Comparison of ENCODE assay signal across 9 cellular contexts in genomic region chr17:17186051-17186450, GRCh38. TPM values are rescaled to one million over a fixed set of nuclear protein-coding genes. Genes with fewer than 3 reads are reported as not detected.
DNase-seq lines count a peak whose midpoint lies in the region; ATAC-seq and TF ChIP-seq lines count a peak whose summit lies in the region.
"Had no signal": no experiment of that assay in that cellular context is flagged by ENCODE, and none has a peak within 500 bp of the region (broad histone marks: within the 10 kb centered on the region; RNA-seq: fewer than 3 reads in every experiment).

No MANE protein-coding gene starts in this region.

- ATAC-seq in PC-3 (0 out of 2 replicates have a peak, but pooled peaks have one; percentile 8), GM18870 (IDR thresholded peaks at IDR 0.05; ENCODE audit: unreplicated experiment) (no peak), sciatic nerve (no peak)
- ATAC-seq in central memory CD8-positive, alpha-beta T cell (replicated peaks; ENCODE audit: extremely low read depth, poor library complexity, severe bottlenecking): no peak

- intact Hi-C loops in PC-3 (cut with micrococcal nuclease): no loop called here
- intact Hi-C loops in sciatic nerve (cut with DNase I): no loop called here

- peak overlapping the region; percentile 90 for H3K27ac Mint-ChIP-seq in central memory CD8-positive, alpha-beta T cell (ENCODE audit: low read depth)

- H3K27me3 ChIP-seq in PC-3 (ENCODE audit: low read length): no peaks in the 10 kb centered on the region
- no peaks in the 10 kb centered on the region for H3K27me3 ChIP-seq in MM.1S (replicated peaks; ENCODE audit: insufficient read depth, low read length)

- H3K9ac ChIP-seq in PC-3 (ENCODE audit: low read length) (no peak overlapping the region), MM.1S (ENCODE audit: low read length) (no peak overlapping the region)

- H3K27ac ChIP-seq in PC-3 (ENCODE audit: low read length): no peak overlapping the region
- H3K27ac ChIP-seq in MM.1S (ENCODE audit: low read length): no peak overlapping the region

- POLR2A ChIA-PET in PC-3 (lab: Charles Lee; ENCODE audit: unreplicated experiment): no interaction called here

- H2AFZ ChIP-seq in PC-3 (ENCODE audit: low read length) (no peak overlapping the region), MM.1S (ENCODE audit: low read length) (no peak overlapping the region)

- H3K79me2 ChIP-seq in PC-3 (ENCODE audit: low read length): no peaks in the 10 kb centered on the region
- H3K79me2 ChIP-seq in MM.1S (ENCODE audit: low read length): no peaks in the 10 kb centered on the region

- H3K4me3 ChIP-seq in PC-3 (ENCODE audit: low read length): no peak overlapping the region
- H3K4me3 ChIP-seq in MM.1S (ENCODE audit: low read length): no peak overlapping the region

- in situ Hi-C loops in GM13976 (cut with MboI; ENCODE audit: low sequenced_read_pairs, unreplicated experiment): no loop called here

- no TSS peak for BruUV-seq in PC-3 (replicated peaks; lab: Mats Ljungman, UMichigan)

- peaks cover 13% of the 10 kb centered on the region for H3K36me3 Mint-ChIP-seq in central memory CD8-positive, alpha-beta T cell (ENCODE audit: insufficient read depth)

- no peaks in the 10 kb centered on the region for H3K27me3 Mint-ChIP-seq in central memory CD8-positive, alpha-beta T cell

- H3K4me3 Mint-ChIP-seq in central memory CD8-positive, alpha-beta T cell: no peak overlapping the region

- H4K20me1 ChIP-seq in PC-3 (ENCODE audit: low read length) (0 out of 2 replicates have a peak, but pooled peaks cover 11% of the 10 kb centered on the region), MM.1S (ENCODE audit: insufficient read depth, low read length) (no peaks in the 10 kb centered on the region)

- H3K4me1 Mint-ChIP-seq in central memory CD8-positive, alpha-beta T cell: peaks cover 25% of the 10 kb centered on the region

- DNase-seq in GM13976 (ENCODE audit: low spot score): peak; percentile 75
- DNase-seq in PC-3: peak; percentile 73
- no peak for DNase-seq in central memory CD8-positive, alpha-beta T cell (ENCODE audit: low spot score in 2 of 2)
- DNase-seq in stimulated activated CD4-positive, alpha-beta T cell treated with anti-CD3 and anti-CD28 coated beads, Interleukin-1b, Interleukin-23, amount 100 ng/mL, for 4 hours (ENCODE audit: low read depth in 2 of 2): peak; percentile 26 to 46
- DNase-seq in MM.1S: no peak
- no peak for DNase-seq in DMS 273 treated with DMSO at 0.1 percent for 48 hours (lab: John Stamatoyannopoulos, UW)
- no peak for DNase-seq in sciatic nerve (ENCODE audit: low spot score)
- DNase-seq: NCI-H1105 had no signal

- no peaks in the 10 kb centered on the region for H3K9me3 ChIP-seq in PC-3 (ENCODE audit: low read length)
- H3K9me3 ChIP-seq in MM.1S (replicated peaks; ENCODE audit: insufficient read depth, low read length): no peaks in the 10 kb centered on the region

- H3F3A ChIP-seq in PC-3 (ENCODE audit: low read length, unreplicated experiment) (peaks cover 2% of the 10 kb centered on the region), MM.1S (ENCODE audit: insufficient read depth, low read length) (no peaks in the 10 kb centered on the region)

- H3K4me2 ChIP-seq in PC-3 (ENCODE audit: low read length) (no peak overlapping the region), MM.1S (ENCODE audit: low read depth, low read length) (no peak overlapping the region)

- peaks cover 79% of the 10 kb centered on the region for H3K36me3 ChIP-seq in PC-3 (ENCODE audit: low read depth, low read length)
- H3K36me3 ChIP-seq in MM.1S (replicated peaks; ENCODE audit: insufficient read depth, low read length): 0 out of 2 replicates have a peak, but pooled peaks cover 3% of the 10 kb centered on the region

- CTCF ChIA-PET in PC-3 (lab: Charles Lee): no interaction called here

- no peaks in the 10 kb centered on the region for H3K9me3 Mint-ChIP-seq in central memory CD8-positive, alpha-beta T cell

- TF ChIP-seq CTCF in GM13976 (IDR thresholded peaks at IDR 0.05; ENCODE audit: borderline replicate concordance, control extremely low read depth, extremely low read depth, insufficient read depth, missing control alignments) (no peak), PC-3 (conservative IDR thresholded peaks at IDR 0.05; ENCODE audit: low read depth, low read length) (no peak), MM.1S (IDR thresholded peaks at IDR 0.05; ENCODE audit: low read length) (no peak)

- H3K4me1 ChIP-seq in PC-3 (ENCODE audit: insufficient read depth, low read length): peaks cover 12% of the 10 kb centered on the region
- H3K4me1 ChIP-seq in MM.1S (ENCODE audit: low read length): no peaks in the 10 kb centered on the region

- H3K9me2 ChIP-seq in PC-3 (replicated peaks; ENCODE audit: low read length) (no peaks in the 10 kb centered on the region), MM.1S (replicated peaks; ENCODE audit: insufficient read depth, low read length) (no peaks in the 10 kb centered on the region)

RNA-seq across cellular contexts. Expression of gene PLD6, which starts 20.1 kb away (rescaled TPM):
- total RNA-seq in PC-3 (2014; rRNA removed) (11.6 and 18.0 TPM in 2 replicates), sciatic nerve (7.6 TPM)

RNA-seq across cellular contexts. Expression of gene FLCN, which starts 50.9 kb away (rescaled TPM):
- total RNA-seq in PC-3 (2014; rRNA removed) (30.6 and 30.8 TPM in 2 replicates), sciatic nerve (59.1 TPM)

Comparison
In these comparisons a context has a peak if more than half of its experiments do, and no peak if none do; other contexts are left out.
1. DNase-seq: peak in GM13976 (single experiment), PC-3 (single experiment) and stimulated activated CD4-positive, alpha-beta T cell treated with anti-CD3 and anti-CD28 coated beads, Interleukin-1b, Interleukin-23, amount 100 ng/mL, for 4 hours (2 of 2); none in central memory CD8-positive, alpha-beta T cell (0 of 2), MM.1S (single experiment), DMS 273 treated with DMSO at 0.1 percent for 48 hours (single experiment) and sciatic nerve (single experiment).